In genomic region chr1:159090566-159091546, GRCh38 we compare ENCODE assay signal across 15 cellular contexts. TPM values are rescaled to one million over a fixed set of nuclear protein-coding genes. Genes with fewer than 3 reads are reported as not detected.
DNase-seq lines count a peak whose midpoint lies in the region; ATAC-seq, FAIRE-seq and TF ChIP-seq lines count a peak whose summit lies in the region.
"Had no signal": no experiment of that assay in that cellular context is flagged by ENCODE, and none has a peak within 500 bp of the region (broad histone marks: within the 10 kb centered on the region; RNA-seq: fewer than 3 reads in every experiment).

No MANE protein-coding gene starts in this region.

- no peaks in the 10 kb centered on the region for H3K9me3 Mint-ChIP-seq in activated CD4-positive, alpha-beta T cell treated with anti-CD3 and anti-CD28 coated beads, Interleukin-2, amount 10 ng/mL, durations not matched to agents 24 days and 14 days

- no peaks in the 10 kb centered on the region for H3K36me3 ChIP-seq in endothelial cell of umbilical vein (ENCODE audit: control insufficient read depth in 2 of 2, extremely low read depth in 1 of 2, insufficient read depth in 2 of 2, low read length in 2 of 2)

- no peak overlapping the region for H3K4me3 ChIP-seq in endothelial cell of umbilical vein (replicated peaks in 1 of 3; ENCODE audit: insufficient read depth in 1 of 3, low read depth in 1 of 3, low read length in 3 of 3)
- H3K4me3 ChIP-seq in skeletal muscle cell (ENCODE audit: low read depth, low read length) = no peak overlapping the region

- no TSS peak for BruUV-seq in endothelial cell of umbilical vein (replicated peaks; lab: Mats Ljungman, UMichigan)

- H3K4me3 Mint-ChIP-seq in activated CD4-positive, alpha-beta T cell treated with anti-CD3 and anti-CD28 coated beads, Interleukin-2, amount 10 ng/mL, durations not matched to agents 24 days and 14 days = peak overlapping the region; percentile 3

- H3K4me1 ChIP-seq in endothelial cell of umbilical vein (ENCODE audit: control insufficient read depth, extremely low read depth, insufficient read depth, low read length) = peaks cover 35% of the 10 kb centered on the region

- H3K36me3 Mint-ChIP-seq in activated CD4-positive, alpha-beta T cell treated with anti-CD3 and anti-CD28 coated beads, Interleukin-2, amount 10 ng/mL, durations not matched to agents 24 days and 14 days (ENCODE audit: low read depth) = no peaks in the 10 kb centered on the region

- no peak for TF ChIP-seq POLR2A in endothelial cell of umbilical vein (IDR thresholded peaks at IDR 0.05; ENCODE audit: low read depth, low read length)

- no peak overlapping the region for H3K9ac ChIP-seq in endothelial cell of umbilical vein (replicated peaks; ENCODE audit: extremely low read depth, insufficient read depth, low read length)

- H3K27me3 Mint-ChIP-seq in activated CD4-positive, alpha-beta T cell treated with anti-CD3 and anti-CD28 coated beads, Interleukin-2, amount 10 ng/mL, durations not matched to agents 24 days and 14 days = no peaks in the 10 kb centered on the region

- H3K27ac Mint-ChIP-seq in activated CD4-positive, alpha-beta T cell treated with anti-CD3 and anti-CD28 coated beads, Interleukin-2, amount 10 ng/mL, durations not matched to agents 24 days and 14 days = peak overlapping the region; percentile 64

- peak overlapping the region; percentile 36 for H2AFZ ChIP-seq in endothelial cell of umbilical vein (ENCODE audit: low read depth, low read length)

- no peaks in the 10 kb centered on the region for H3K9me1 ChIP-seq in endothelial cell of umbilical vein (replicated peaks; ENCODE audit: control insufficient read depth, extremely low read depth, insufficient read depth, low read length)

- TF ChIP-seq CTCF in RWPE1 (conservative IDR thresholded peaks at IDR 0.05; ENCODE audit: low read depth) (no peak), endothelial cell of umbilical vein (IDR thresholded peaks at IDR 0.05; ENCODE audit: extremely low read depth in 1 of 2, insufficient read depth in 1 of 2, low read depth in 1 of 2, low read length in 2 of 2) (no peak)

- H3K27ac ChIP-seq in RWPE1 (0 out of 2 replicates have a peak overlapping the region, but pooled peaks have one; percentile 1), endothelial cell of umbilical vein (ENCODE audit: insufficient read depth, low read depth, low read length) (peak overlapping the region; percentile 75)

- peak overlapping the region; percentile 68 for H3K4me2 ChIP-seq in endothelial cell of umbilical vein (ENCODE audit: insufficient read depth, low read length)

- no peaks in the 10 kb centered on the region for H4K20me1 ChIP-seq in endothelial cell of umbilical vein (replicated peaks; ENCODE audit: control insufficient read depth, extremely low read depth, insufficient read depth, low read length)

- DNase-seq in activated CD4-positive, alpha-beta T cell treated with anti-CD3 and anti-CD28 coated beads, Interleukin-2, amount 10 ng/mL, durations not matched to agents 24 days and 14 days = no peak
- no peak for DNase-seq in activated CD4-positive, alpha-beta T cell treated with anti-CD3 and anti-CD28 coated beads for 48 hours
- DNase-seq in RWPE1 (ENCODE audit: low spot score) (peak; percentile 16), endothelial cell of umbilical vein (ENCODE audit: low read depth, low spot score) (peak; percentile 52), skeletal muscle cell (ENCODE audit: low read depth) (peak; percentile 26)
- DNase-seq: kidney, small intestine, T1000 had no signal

- ATAC-seq in GM18858 (IDR thresholded peaks at IDR 0.05; ENCODE audit: unreplicated experiment) = no peak
- no peak for ATAC-seq in GM18520 (IDR thresholded peaks at IDR 0.05; ENCODE audit: unreplicated experiment)
- no peak for ATAC-seq in HG03521 (IDR thresholded peaks at IDR 0.05; ENCODE audit: unreplicated experiment)
- ATAC-seq: HCT116 had no signal

- no peaks in the 10 kb centered on the region for H3K79me2 ChIP-seq in endothelial cell of umbilical vein (ENCODE audit: control insufficient read depth, insufficient read depth, low read length)

- no peak for FAIRE-seq in endothelial cell of umbilical vein (lab: Jason Lieb, UNC)
- FAIRE-seq: frontal cortex, GM12891, kidney, small intestine had no signal

- intact Hi-C loops in activated CD4-positive, alpha-beta T cell treated with anti-CD3 and anti-CD28 coated beads, Interleukin-2, amount 10 ng/mL, durations not matched to agents 24 days and 14 days (cut with micrococcal nuclease) = no loop called here
- intact Hi-C loops in endothelial cell of umbilical vein (cut with micrococcal nuclease) = no loop called here

- dilution Hi-C loops in endothelial cell of umbilical vein (cut with MboI; ENCODE audit: extremely low pct_ligation_motif_present, low sequenced_read_pairs) = no loop called here

- POLR2A ChIA-PET in RWPE1 (lab: Yijun Ruan, JAX; ENCODE audit: low non-redundant PET) = no interaction called here
- POLR2A ChIA-PET in endothelial cell of umbilical vein (lab: Charles Lee) = no interaction called here

- CTCF ChIA-PET in RWPE1 (lab: Yijun Ruan, JAX) = interaction anchor here (0.6 to 1.5 kb wide), 2 partner anchors 19 to 37 kb away, joined by 4 read pairs; no protein-coding TSS in a partner anchor
- CTCF ChIA-PET in endothelial cell of umbilical vein (lab: Charles Lee) = no interaction called here

- no peaks in the 10 kb centered on the region for H3K27me3 ChIP-seq in endothelial cell of umbilical vein (ENCODE audit: control insufficient read depth in 2 of 2, insufficient read depth in 2 of 2, low read length in 2 of 2)

- H3K4me1 Mint-ChIP-seq in activated CD4-positive, alpha-beta T cell treated with anti-CD3 and anti-CD28 coated beads, Interleukin-2, amount 10 ng/mL, durations not matched to agents 24 days and 14 days = peaks cover 43% of the 10 kb centered on the region

- H3K9me3 ChIP-seq in endothelial cell of umbilical vein (replicated peaks; ENCODE audit: control insufficient read depth, insufficient read depth, low read length) = no peaks in the 10 kb centered on the region

TF ChIP-seq in endothelial cell of umbilical vein, 7 proteins besides CTCF, POLR2A, EP300 and RAD21:
- no peak for TF ChIP-seq JUN (IDR thresholded peaks at IDR 0.05; ENCODE audit: borderline replicate concordance, insufficient read depth, insufficient read length, low read depth)
- no peak for TF ChIP-seq GATA2 (IDR thresholded peaks at IDR 0.05; ENCODE audit: insufficient read depth, insufficient read length, low read depth, low read length)
- no peak for TF ChIP-seq MYC (IDR thresholded peaks at IDR 0.05; ENCODE audit: low read depth, low read length)
- TF ChIP-seq MAX (IDR thresholded peaks at IDR 0.05; ENCODE audit: insufficient read depth, insufficient read length) = no peak
- peak; percentile 66 for TF ChIP-seq FOS (IDR thresholded peaks at IDR 0.05; ENCODE audit: borderline replicate concordance, insufficient read depth, low read length)

RNA-seq across cellular contexts. Expression of gene AIM2, which starts 14.3 kb away (rescaled TPM):
- total RNA-seq in activated CD4-positive, alpha-beta T cell treated with anti-CD3 and anti-CD28 coated beads, Interleukin-2, amount 10 ng/mL, durations not matched to agents 24 days and 14 days = 75.9 and 80.1 TPM in 2 replicates
- total RNA-seq in endothelial cell of umbilical vein = not detected in 2 replicates
- polyA plus RNA-seq in endothelial cell of umbilical vein = not detected in 2 replicates
- 0.05 and 0.06 TPM in 2 replicates for polyA plus RNA-seq in endothelial cell of umbilical vein (2011; cell fraction: cytosol; rRNA removed)
- polyA plus RNA-seq in endothelial cell of umbilical vein (2011; cell fraction: nucleus; rRNA removed) = 0.08 TPM in 1 of 2 replicates, not detected in the other
- not detected in 2 replicates for polyA plus RNA-seq in endothelial cell of umbilical vein (2012)
- not detected in 2 replicates for polyA minus RNA-seq in endothelial cell of umbilical vein
- polyA minus RNA-seq in endothelial cell of umbilical vein (2011; cell fraction: cytosol; rRNA and poly(A)+ RNA removed) = not detected
- not detected in 2 replicates for polyA minus RNA-seq in endothelial cell of umbilical vein (2011; cell fraction: nucleus; rRNA and poly(A)+ RNA removed)
- total RNA-seq: A673 had no signal

Comparison
In these comparisons a context has a peak if more than half of its experiments do, and no peak if none do; other contexts are left out.
1. DNase-seq: peak in RWPE1 (single experiment), endothelial cell of umbilical vein (single experiment) and skeletal muscle cell (single experiment); none in activated CD4-positive, alpha-beta T cell treated with anti-CD3 and anti-CD28 coated beads, Interleukin-2, amount 10 ng/mL, durations not matched to agents 24 days and 14 days (single experiment) and activated CD4-positive, alpha-beta T cell treated with anti-CD3 and anti-CD28 coated beads for 48 hours (single experiment).
2. RNA of gene AIM2, which starts 14.3 kb away (total RNA-seq): 75.9 to 80.1 TPM in activated CD4-positive, alpha-beta T cell treated with anti-CD3 and anti-CD28 coated beads, Interleukin-2, amount 10 ng/mL, durations not matched to agents 24 days and 14 days; not detected in endothelial cell of umbilical vein; every median in the first group is over 10 times any median in the second.